8 cellular contexts compared by ENCODE assay signal in the genomic region with DNA sequence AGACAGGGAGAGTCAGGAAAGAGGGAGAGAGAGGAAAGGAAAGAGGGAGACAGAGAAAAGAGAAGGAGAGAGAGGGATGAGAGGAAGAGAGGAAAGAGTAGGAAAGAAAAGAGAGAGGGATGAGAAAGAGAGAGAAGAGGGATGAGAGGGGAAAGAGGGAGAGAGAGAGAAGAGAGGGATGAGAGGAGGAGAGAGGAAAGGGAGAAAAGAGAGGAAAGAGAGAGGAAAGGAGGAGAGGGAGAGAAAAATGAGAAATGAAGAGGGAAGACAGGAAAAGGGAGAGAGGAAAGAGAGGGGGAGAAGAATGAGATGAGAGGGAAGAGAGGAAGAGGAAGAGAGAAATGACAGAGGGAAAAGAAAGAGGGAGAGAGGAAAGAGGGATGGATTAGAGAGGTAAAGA.
"Had no signal": no experiment of that assay in that cellular context is flagged by ENCODE, and none has a peak within 500 bp of the region (broad histone marks: within the 10 kb centered on the region; RNA-seq: fewer than 3 reads in every experiment).

No MANE protein-coding gene starts in this region.

- FAIRE-seq: G401.6, GM12878, GM12891, GM12892, GM18507, GM19239 had no signal

- DNase-seq: GDM1, GF-D8 had no signal

- H3K4me3 ChIP-seq: GM12878 had no signal

- ATAC-seq: GM12878 had no signal
